24 cellular contexts compared by ENCODE assay signal in the genomic region with DNA sequence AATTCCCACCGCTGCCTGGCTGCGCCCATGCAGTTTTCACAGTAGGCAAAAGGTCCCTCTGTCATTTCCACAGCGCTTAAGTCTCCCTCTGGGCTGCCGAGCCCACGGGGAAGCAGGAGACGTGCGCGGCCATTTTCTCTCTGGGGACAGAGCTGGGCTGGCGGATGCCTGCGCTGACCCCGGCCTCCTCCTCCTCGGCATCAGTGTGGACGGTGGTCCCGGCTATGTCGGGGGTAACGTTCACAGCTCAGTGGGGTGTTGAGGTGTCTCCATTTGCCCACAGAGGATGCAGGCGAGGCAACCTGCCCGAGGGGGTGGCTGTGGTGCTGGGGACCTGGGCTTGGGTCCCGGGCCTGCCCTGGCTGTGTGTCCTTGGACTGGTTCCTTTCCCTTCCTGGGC.
"Had no signal": no experiment of that assay in that cellular context is flagged by ENCODE, and none has a peak within 500 bp of the region (broad histone marks: within the 10 kb centered on the region; RNA-seq: fewer than 3 reads in every experiment).

No MANE protein-coding gene starts in this region.

- DNase-seq: activated CD4-positive, alpha-beta memory T cell treated with anti-CD3 and anti-CD28 coated beads, Interleukin-2, amount 10 ng/mL, durations not matched to agents 7 days and 5 days; activated CD4-positive, alpha-beta T cell treated with anti-CD3 and anti-CD28 coated beads for 36 hours; activated CD4-positive, alpha-beta T cell treated with anti-CD3 and anti-CD28 coated beads, Interleukin-2, amount 10 ng/mL, durations not matched to agents 24 days and 14 days; activated CD4-positive, CD25-positive, alpha-beta regulatory T cell; activated CD4-positive, CD25-positive, alpha-beta regulatory T cell treated with anti-CD3 and anti-CD28 coated beads, Interleukin-2, amount 50 U/mL, for 72 hours; activated CD8-positive, alpha-beta memory T cell treated with anti-CD3 and anti-CD28 coated beads, Interleukin-2, amount 50 U/mL, for 48 hours; activated gamma-delta T cell; activated naive CD4-positive, alpha-beta T cell; activated naive CD4-positive, alpha-beta T cell treated with anti-CD3 and anti-CD28 coated beads, Interleukin-2, amount 10 ng/mL, durations not matched to agents 7 days and 5 days; activated naive CD8-positive, alpha-beta T cell treated with anti-CD3 and anti-CD28 coated beads, Interleukin-2, amount 10 ng/mL, durations not matched to agents 7 days and 5 days; activated T-cell treated with anti-CD3 and anti-CD28 coated beads for 4 hours; activated T-cell treated with anti-CD3 and anti-CD28 coated beads, Interleukin-2, amount 50 U/mL, for 24 hours; activated T-cell treated with anti-CD3 and anti-CD28 coated beads, Interleukin-2, amount 50 U/mL, for 72 hours; central memory CD4-positive, alpha-beta T cell; cerebellar nuclear complex; colonic mucosa; effector CD8-positive, alpha-beta T cell; foreskin fibroblast; T-helper 2 cell had no signal

- H3K4me3 ChIP-seq: ascending aorta, breast epithelium, cardiac muscle cell, colonic mucosa had no signal

- H3K36me3 ChIP-seq: breast epithelium, cardiac muscle cell had no signal

- H3K9me3 ChIP-seq: ascending aorta, breast epithelium, colonic mucosa had no signal

- H3K4me1 ChIP-seq: ascending aorta, breast epithelium, colonic mucosa had no signal

- H3K27ac ChIP-seq: ascending aorta, breast epithelium, cardiac muscle cell, colonic mucosa, epithelial cell of prostate had no signal

- H3K27me3 ChIP-seq: ascending aorta, breast epithelium, cardiac muscle cell, colonic mucosa had no signal

- ATAC-seq: activated CD4-positive, alpha-beta T cell treated with anti-CD3 and anti-CD28 coated beads for 36 hours; activated naive CD4-positive, alpha-beta T cell treated with anti-CD3 and anti-CD28 coated beads, Interleukin-2, amount 50 U/mL, for 72 hours; activated T-cell treated with anti-CD3 and anti-CD28 coated beads, Interleukin-2, amount 50 U/mL, for 72 hours had no signal
